Comparison of ENCODE assay signal across 10 cellular contexts in genomic region chr11:74004694-74005615, GRCh38. TPM values are rescaled to one million over a fixed set of nuclear protein-coding genes. Genes with fewer than 3 reads are reported as not detected.
DNase-seq lines count a peak whose midpoint lies in the region; ATAC-seq, FAIRE-seq and TF ChIP-seq lines count a peak whose summit lies in the region.
"Had no signal": no experiment of that assay in that cellular context is flagged by ENCODE, and none has a peak within 500 bp of the region (broad histone marks: within the 10 kb centered on the region; RNA-seq: fewer than 3 reads in every experiment).

No MANE protein-coding gene starts in this region.

- CTCF ChIA-PET in HepG2 (lab: Yijun Ruan, JAX; ENCODE audit: low intra/inter-chr PET ratio, low total read pairs): no interaction called here

- DNase-seq in activated CD8-positive, alpha-beta memory T cell treated with anti-CD3 and anti-CD28 coated beads for 1 hour (ENCODE audit: extremely low read depth in 1 of 2, low read depth in 1 of 2): peak; percentile 68 to 69
- DNase-seq in HepG2 (ENCODE audit: low spot score) (no peak), Ammon's horn (ENCODE audit: low spot score) (no peak), urothelium cell line (ENCODE audit: low spot score) (no peak), HPDE6-E6E7 (ENCODE audit: extremely low spot score) (no peak)
- peak; percentile 60 for DNase-seq in stimulated activated CD8-positive, alpha-beta memory T cell treated with anti-CD3 and anti-CD28 coated beads, Interleukin-4, amount 100 ng/mL, for 24 hours (ENCODE audit: low read depth)

- TF ChIP-seq RAD21 in HepG2 (CRISPR knock-in tag; IDR thresholded peaks at IDR 0.05): no peak

- H3K36me3 ChIP-seq in KOPT-K1 (ENCODE audit: insufficient read depth, low read length) (peaks cover 17% of the 10 kb centered on the region; the same call in 1 of the 2 replicates), HepG2 (replicated peaks in 1 of 2; ENCODE audit: control insufficient read depth in 1 of 2, insufficient read depth in 2 of 2, low read length in 2 of 2) (no peaks in the 10 kb centered on the region)

- intact Hi-C loops in HepG2 (cut with micrococcal nuclease; ENCODE audit: unreplicated experiment): no loop called here

- ATAC-seq in HepG2: peak; percentile 43
- ATAC-seq in HG03095 (IDR thresholded peaks at IDR 0.05; ENCODE audit: unreplicated experiment): no peak

- no peaks in the 10 kb centered on the region for H3K79me2 ChIP-seq in HepG2 (ENCODE audit: insufficient read depth, low read length)
- H3K79me2 ChIP-seq: parathyroid adenoma had no signal

- no peaks in the 10 kb centered on the region for H3K9me3 ChIP-seq in KOPT-K1 (ENCODE audit: insufficient read depth, low read length, poor library complexity, severe bottlenecking)
- H3K9me3 ChIP-seq in HepG2 (ENCODE audit: low read length): no peaks in the 10 kb centered on the region

- H3K27me3 ChIP-seq in HepG2 (ENCODE audit: control insufficient read depth in 1 of 2, insufficient read depth in 2 of 2, low read length in 2 of 2): no peaks in the 10 kb centered on the region

- no peak overlapping the region for H3K9ac ChIP-seq in HepG2 (ENCODE audit: insufficient read depth, low read depth, low read length)
- H3K9ac ChIP-seq: parathyroid adenoma had no signal

- BruUV-seq in HepG2 (replicated peaks; lab: Mats Ljungman, UMichigan): no TSS peak

- H4K20me1 ChIP-seq in HepG2 (ENCODE audit: insufficient read depth, low read length): no peaks in the 10 kb centered on the region

- H3K4me3 ChIP-seq in HepG2 (replicated peaks in 1 of 3; ENCODE audit: insufficient read depth in 1 of 3, low read depth in 2 of 3, low read length in 3 of 3): no peak overlapping the region
- H3K4me3 ChIP-seq: SK-N-MC had no signal

- peak overlapping the region; percentile 54 for H3K27ac ChIP-seq in KOPT-K1 (ENCODE audit: low read depth, low read length, poor library complexity, severe bottlenecking)
- H3K27ac ChIP-seq in HepG2 (ENCODE audit: extremely low read length, insufficient read depth, low read length): no peak overlapping the region
- H3K27ac ChIP-seq: parathyroid adenoma, SK-N-MC had no signal

- H3K4me1 ChIP-seq in HepG2 (ENCODE audit: insufficient read depth, low read length): peaks cover 48% of the 10 kb centered on the region
- H3K4me1 ChIP-seq: parathyroid adenoma had no signal

- TF ChIP-seq CTCF in HepG2 (CRISPR knock-in tag; IDR thresholded peaks at IDR 0.05): no peak

- H3K4me2 ChIP-seq in HepG2 (ENCODE audit: low read depth, low read length): no peak overlapping the region

- H2AFZ ChIP-seq in HepG2 (ENCODE audit: low read length): no peak overlapping the region
- H2AFZ ChIP-seq: parathyroid adenoma had no signal

- in situ Hi-C loops in HepG2 (cut with HindIII; ENCODE audit: extremely low pct_ligation_motif_present, low pct_unique_long_range_greater_than_20kb): no loop called here

- no peak for FAIRE-seq in HepG2 (lab: Jason Lieb, UNC)
- no peak for FAIRE-seq in urothelium cell line (lab: Jason Lieb, UNC)

- TF ChIP-seq EP300 in HepG2 (IDR thresholded peaks at IDR 0.05; ENCODE audit: low read depth in 2 of 2, low read length in 2 of 2) (no peak), HepG2 (CRISPR knock-in tag; IDR thresholded peaks at IDR 0.05; ENCODE audit: borderline replicate concordance) (no peak)

- POLR2A ChIA-PET in HepG2 (lab: Yijun Ruan, JAX): interaction anchor here (1.3 kb wide), 1 partner anchor 13 kb away, joined by 3 read pairs; no protein-coding TSS in a partner anchor

- TF ChIP-seq POLR2A in HepG2 (IDR thresholded peaks at IDR 0.05; ENCODE audit: insufficient read depth in 1 of 2, low read depth in 2 of 2, low read length in 2 of 2): no peak

- WGBS in HepG2 (ENCODE audit: low lambda C conversion rate): 68% methylated on average over 10 of the region's 11 CpGs

TF ChIP-seq in HepG2, 621 proteins besides CTCF, POLR2A, EP300 and RAD21 (continues in another document):
- TF ChIP-seq NFE2L1 (CRISPR knock-in tag; IDR thresholded peaks at IDR 0.05; ENCODE audit: borderline replicate concordance) (no peak), ZNF547 (CRISPR knock-in tag; IDR thresholded peaks at IDR 0.05) (no peak), ATM (IDR thresholded peaks at IDR 0.05; ENCODE audit: borderline replicate concordance) (no peak), SAFB2 (CRISPR knock-in tag; IDR thresholded peaks at IDR 0.05; ENCODE audit: borderline replicate concordance, low read depth) (no peak), NCOA2 (CRISPR knock-in tag; IDR thresholded peaks at IDR 0.05) (no peak), NFIC (IDR thresholded peaks at IDR 0.05; ENCODE audit: low read length) (no peak)

RNA-seq across cellular contexts. Expression of gene UCP3, which starts 3.9 kb away (rescaled TPM):
- 0.22 TPM in 1 of 2 replicates, not detected in the other for total RNA-seq in HepG2 (2016; rRNA removed; fragmentation: Illumina TruSeq; extraction: Trizol)
- not detected in 2 replicates for total RNA-seq in HepG2 (2016; cell fraction: cytosol; rRNA removed; fragmentation: Illumina TruSeq; extraction: Trizol; ENCODE audit: low read depth)
- not detected in 2 replicates for total RNA-seq in HepG2 (2016; cell fraction: insoluble cytoplasmic fraction; rRNA removed; fragmentation: Illumina TruSeq; extraction: Trizol)
- not detected in 2 replicates for total RNA-seq in HepG2 (2016; cell fraction: membrane; rRNA removed; fragmentation: Illumina TruSeq; extraction: Trizol)
- 0.16 TPM in 1 of 2 replicates, not detected in the other for total RNA-seq in HepG2 (2016; cell fraction: nucleus; rRNA removed; fragmentation: Illumina TruSeq; extraction: Trizol)
- polyA plus RNA-seq in HepG2 (2011; rRNA removed): 0.10 and 0.37 TPM in 2 replicates
- 0.05 and 0.14 TPM in 2 replicates for polyA plus RNA-seq in HepG2 (2011; cell fraction: cytosol; rRNA removed)
- polyA plus RNA-seq in HepG2 (2011; cell fraction: nucleus; rRNA removed): 0.64 and 0.83 TPM in 2 replicates
- polyA plus RNA-seq in HepG2 (2012): 0.17 and 0.28 TPM in 2 replicates
- polyA plus RNA-seq in HepG2 (2016; cell fraction: cytosol; fragmentation: Illumina TruSeq; extraction: Trizol; ENCODE audit: low read depth): 0.03 and 0.07 TPM in 2 replicates
- not detected in 2 replicates for polyA plus RNA-seq in HepG2 (2016; cell fraction: insoluble cytoplasmic fraction; fragmentation: Illumina TruSeq; extraction: Trizol; ENCODE audit: low read depth)
- 0.06 and 0.13 TPM in 2 replicates for polyA plus RNA-seq in HepG2 (2016; cell fraction: membrane; fragmentation: Illumina TruSeq; extraction: Trizol; ENCODE audit: low read depth)
- 1.4 and 1.8 TPM in 2 replicates for polyA plus RNA-seq in HepG2 (2016; cell fraction: nucleus; fragmentation: Illumina TruSeq; extraction: Trizol; ENCODE audit: insufficient read depth, low read depth)
- polyA minus RNA-seq in HepG2 (2011; rRNA and poly(A)+ RNA removed; ENCODE audit: low replicate concordance): 0.52 and 4.4 TPM in 2 replicates
- polyA minus RNA-seq in HepG2 (2011; cell fraction: cytosol; rRNA and poly(A)+ RNA removed): not detected in 2 replicates
- polyA minus RNA-seq in HepG2 (2011; cell fraction: nucleus; rRNA and poly(A)+ RNA removed): 0.37 and 0.39 TPM in 2 replicates

RNA-seq across cellular contexts. Expression of gene UCP2, which starts 22.3 kb away (rescaled TPM):
- 3.2 and 5.5 TPM in 2 replicates for total RNA-seq in HepG2 (2016; rRNA removed; fragmentation: Illumina TruSeq; extraction: Trizol)
- total RNA-seq in HepG2 (2016; cell fraction: cytosol; rRNA removed; fragmentation: Illumina TruSeq; extraction: Trizol; ENCODE audit: low read depth): 2.4 TPM in 2 replicates
- 3.2 and 3.4 TPM in 2 replicates for total RNA-seq in HepG2 (2016; cell fraction: insoluble cytoplasmic fraction; rRNA removed; fragmentation: Illumina TruSeq; extraction: Trizol)
- total RNA-seq in HepG2 (2016; cell fraction: membrane; rRNA removed; fragmentation: Illumina TruSeq; extraction: Trizol): 5.5 and 5.9 TPM in 2 replicates
- 6.8 and 8.8 TPM in 2 replicates for total RNA-seq in HepG2 (2016; cell fraction: nucleus; rRNA removed; fragmentation: Illumina TruSeq; extraction: Trizol)
- polyA plus RNA-seq in HepG2 (2011; rRNA removed): 2.7 TPM in 2 replicates
- 3.8 and 4.1 TPM in 2 replicates for polyA plus RNA-seq in HepG2 (2011; cell fraction: cytosol; rRNA removed)
- polyA plus RNA-seq in HepG2 (2011; cell fraction: nucleus; rRNA removed): 3.8 and 5.1 TPM in 2 replicates
- 4.1 and 7.4 TPM in 2 replicates for polyA plus RNA-seq in HepG2 (2012)
- 4.9 and 6.3 TPM in 2 replicates for polyA plus RNA-seq in HepG2 (2016; cell fraction: cytosol; fragmentation: Illumina TruSeq; extraction: Trizol; ENCODE audit: low read depth)
- 7.6 and 11.9 TPM in 2 replicates for polyA plus RNA-seq in HepG2 (2016; cell fraction: insoluble cytoplasmic fraction; fragmentation: Illumina TruSeq; extraction: Trizol; ENCODE audit: low read depth)
- polyA plus RNA-seq in HepG2 (2016; cell fraction: membrane; fragmentation: Illumina TruSeq; extraction: Trizol; ENCODE audit: low read depth): 11.8 and 12.1 TPM in 2 replicates
- 4.9 and 6.3 TPM in 2 replicates for polyA plus RNA-seq in HepG2 (2016; cell fraction: nucleus; fragmentation: Illumina TruSeq; extraction: Trizol; ENCODE audit: insufficient read depth, low read depth)
- polyA minus RNA-seq in HepG2 (2011; rRNA and poly(A)+ RNA removed; ENCODE audit: low replicate concordance): 10.6 and 155 TPM in 2 replicates
- 4.4 and 5.2 TPM in 2 replicates for polyA minus RNA-seq in HepG2 (2011; cell fraction: cytosol; rRNA and poly(A)+ RNA removed)
- polyA minus RNA-seq in HepG2 (2011; cell fraction: nucleus; rRNA and poly(A)+ RNA removed): 9.1 and 17.2 TPM in 2 replicates

RNA-seq across cellular contexts. Expression of gene DNAJB13, which starts 54.1 kb away (rescaled TPM):
- not detected in 2 replicates for total RNA-seq in HepG2 (2016; rRNA removed; fragmentation: Illumina TruSeq; extraction: Trizol)
- not detected in 2 replicates for total RNA-seq in HepG2 (2016; cell fraction: cytosol; rRNA removed; fragmentation: Illumina TruSeq; extraction: Trizol; ENCODE audit: low read depth)
- 0.15 TPM in 1 of 2 replicates, not detected in the other for total RNA-seq in HepG2 (2016; cell fraction: insoluble cytoplasmic fraction; rRNA removed; fragmentation: Illumina TruSeq; extraction: Trizol)
- total RNA-seq in HepG2 (2016; cell fraction: membrane; rRNA removed; fragmentation: Illumina TruSeq; extraction: Trizol): not detected in 2 replicates
- not detected in 2 replicates for total RNA-seq in HepG2 (2016; cell fraction: nucleus; rRNA removed; fragmentation: Illumina TruSeq; extraction: Trizol)
- 2.3 and 2.9 TPM in 2 replicates for polyA plus RNA-seq in HepG2 (2011; rRNA removed)
- 1.9 and 2.3 TPM in 2 replicates for polyA plus RNA-seq in HepG2 (2011; cell fraction: cytosol; rRNA removed)
- polyA plus RNA-seq in HepG2 (2011; cell fraction: nucleus; rRNA removed): 4.0 and 4.2 TPM in 2 replicates
- 0.96 and 1.5 TPM in 2 replicates for polyA plus RNA-seq in HepG2 (2012)
- polyA plus RNA-seq in HepG2 (2016; cell fraction: cytosol; fragmentation: Illumina TruSeq; extraction: Trizol; ENCODE audit: low read depth): not detected in 2 replicates
- not detected in 2 replicates for polyA plus RNA-seq in HepG2 (2016; cell fraction: insoluble cytoplasmic fraction; fragmentation: Illumina TruSeq; extraction: Trizol; ENCODE audit: low read depth)
- polyA plus RNA-seq in HepG2 (2016; cell fraction: membrane; fragmentation: Illumina TruSeq; extraction: Trizol; ENCODE audit: low read depth): not detected in 2 replicates
- polyA plus RNA-seq in HepG2 (2016; cell fraction: nucleus; fragmentation: Illumina TruSeq; extraction: Trizol; ENCODE audit: insufficient read depth, low read depth): not detected in 2 replicates
- 2.0 TPM in 1 of 2 replicates, not detected in the other for polyA minus RNA-seq in HepG2 (2011; rRNA and poly(A)+ RNA removed; ENCODE audit: low replicate concordance)
- polyA minus RNA-seq in HepG2 (2011; cell fraction: cytosol; rRNA and poly(A)+ RNA removed): not detected in 2 replicates
- 0.99 and 1.4 TPM in 2 replicates for polyA minus RNA-seq in HepG2 (2011; cell fraction: nucleus; rRNA and poly(A)+ RNA removed)

Comparison
In these comparisons a context has a peak if more than half of its experiments do, and no peak if none do; other contexts are left out.
1. DNase-seq: peak in activated CD8-positive, alpha-beta memory T cell treated with anti-CD3 and anti-CD28 coated beads for 1 hour (2 of 2) and stimulated activated CD8-positive, alpha-beta memory T cell treated with anti-CD3 and anti-CD28 coated beads, Interleukin-4, amount 100 ng/mL, for 24 hours (single experiment); none in HepG2 (single experiment), Ammon's horn (single experiment), urothelium cell line (single experiment) and HPDE6-E6E7 (single experiment).